In genomic region chr5:52915176-52915875, GRCh38 we compare ENCODE assay signal across 8 cellular contexts.
A peak's percentile ranks its signal among the peaks of the same experiment; 100 is the strongest.
DNase-seq lines count a peak whose midpoint lies in the region; ATAC-seq and TF ChIP-seq lines count a peak whose summit lies in the region.

No MANE protein-coding gene starts in this region.

- intact Hi-C loops in body of pancreas (cut with DNase I) = loop anchor here (10.0 kb wide), 1 partner anchor 131 kb away; the partner anchor contains the start of genes ITGA1 and PELO

- H3K27ac Mint-ChIP-seq in T-helper 1 cell treated with Interleukin-12 subunit alpha and Interleukin-12 subunit beta and Interleukin-4 antibody, amounts not matched to agents 30 μg/mL and 1 μg/mL, for 36 hours = no peak overlapping the region

- no peaks in the 10 kb centered on the region for H3K9me3 Mint-ChIP-seq in T-helper 1 cell treated with Interleukin-12 subunit alpha and Interleukin-12 subunit beta and Interleukin-4 antibody, amounts not matched to agents 30 μg/mL and 1 μg/mL, for 36 hours

- H3K4me1 Mint-ChIP-seq in T-helper 1 cell treated with Interleukin-12 subunit alpha and Interleukin-12 subunit beta and Interleukin-4 antibody, amounts not matched to agents 30 μg/mL and 1 μg/mL, for 36 hours (ENCODE audit: low read depth) = peaks cover 8% of the 10 kb centered on the region

- in situ Hi-C loops in GM13976 (cut with MboI; ENCODE audit: low sequenced_read_pairs, unreplicated experiment) = loop anchor here (25.0 kb wide), 1 partner anchor 228 kb away; no protein-coding TSS in a partner anchor

- no peak overlapping the region for H3K27ac ChIP-seq in 22Rv1
- H3K27ac ChIP-seq in body of pancreas = no peak overlapping the region
- H3K27ac ChIP-seq in iPS-18a (ENCODE audit: low read length) = no peak overlapping the region

- H3K9me3 ChIP-seq in body of pancreas (no peaks in the 10 kb centered on the region), iPS-18a (ENCODE audit: control insufficient read depth, low read depth, low read length) (no peaks in the 10 kb centered on the region)

- peak overlapping the region; percentile 27 for H3K4me3 Mint-ChIP-seq in T-helper 1 cell treated with Interleukin-12 subunit alpha and Interleukin-12 subunit beta and Interleukin-4 antibody, amounts not matched to agents 30 μg/mL and 1 μg/mL, for 36 hours

- TF ChIP-seq CTCF in 22Rv1 (IDR thresholded peaks at IDR 0.05) = peak; percentile 97
- TF ChIP-seq CTCF in GM13976 (IDR thresholded peaks at IDR 0.05; ENCODE audit: borderline replicate concordance, control extremely low read depth, extremely low read depth, insufficient read depth, missing control alignments) = peak; percentile 45
- TF ChIP-seq CTCF in body of pancreas (IDR thresholded peaks at IDR 0.05) = peak; percentile 42 to 82 (median 66)

- H3K9ac ChIP-seq in iPS-18a (ENCODE audit: low read length) = no peak overlapping the region

- no peak for TF ChIP-seq POLR2A in body of pancreas (IDR thresholded peaks at IDR 0.05)

- DNase-seq in GM13976 (ENCODE audit: low spot score) (peak; percentile 63), NCI-H128 (lab: John Stamatoyannopoulos, UW; ENCODE audit: unreplicated experiment) (peak; percentile 6), body of pancreas (peak; percentile 32 to 59 (median 38)), smooth muscle cell of the brain vasculature (ENCODE audit: low read depth, low spot score) (peak; percentile 70)

- 1 to 3% methylated on average over 4 of the region's 4 CpGs for WGBS in body of pancreas, 2 donors

- H3K36me3 Mint-ChIP-seq in T-helper 1 cell treated with Interleukin-12 subunit alpha and Interleukin-12 subunit beta and Interleukin-4 antibody, amounts not matched to agents 30 μg/mL and 1 μg/mL, for 36 hours (ENCODE audit: low read depth) = peaks cover 2% of the 10 kb centered on the region

- H3K4me3 ChIP-seq in body of pancreas = no peak overlapping the region
- H3K4me3 ChIP-seq in iPS-18a (ENCODE audit: low read length) = peak overlapping the region; percentile 65

- ATAC-seq in HG02840 (IDR thresholded peaks at IDR 0.05; ENCODE audit: low FRiP score, unreplicated experiment) (peak; percentile 95), body of pancreas (peak; percentile 85)

- H3K4me1 ChIP-seq in body of pancreas = no peaks in the 10 kb centered on the region
- H3K4me1 ChIP-seq in iPS-18a (ENCODE audit: control insufficient read depth, low read depth, low read length) = no peaks in the 10 kb centered on the region

- H3K27me3 ChIP-seq in body of pancreas (no peaks in the 10 kb centered on the region), iPS-18a (ENCODE audit: control insufficient read depth, insufficient read depth, low read length) (no peaks in the 10 kb centered on the region)

- peaks cover 5% of the 10 kb centered on the region for H3K27me3 Mint-ChIP-seq in T-helper 1 cell treated with Interleukin-12 subunit alpha and Interleukin-12 subunit beta and Interleukin-4 antibody, amounts not matched to agents 30 μg/mL and 1 μg/mL, for 36 hours (ENCODE audit: low read depth)

- H3K36me3 ChIP-seq in body of pancreas (replicated peaks in 1 of 2; ENCODE audit: insufficient read depth in 1 of 2, low read depth in 2 of 2) (no peaks in the 10 kb centered on the region), iPS-18a (ENCODE audit: control insufficient read depth, low read depth, low read length) (no peaks in the 10 kb centered on the region)

Comparison
In these comparisons a context has a peak if more than half of its experiments do, and no peak if none do; other contexts are left out.
1. CTCF ChIP-seq: peak in every context shown above with its lines; median percentile 97 in 22Rv1; 66 in body of pancreas; 45 in GM13976.
2. DNase-seq: peak in every context shown above with its lines; median percentile 70 in smooth muscle cell of the brain vasculature; 63 in GM13976; 38 in body of pancreas; 6 in NCI-H128.